ENCODE assay signal across 22 cellular contexts in genomic region chr18:8003878-8004675, GRCh38.
A peak's percentile ranks its signal among the peaks of the same experiment; 100 is the strongest.
DNase-seq lines count a peak whose midpoint lies in the region; ATAC-seq and TF ChIP-seq lines count a peak whose summit lies in the region.
"Had no signal": no experiment of that assay in that cellular context is flagged by ENCODE, and none has a peak within 500 bp of the region (broad histone marks: within the 10 kb centered on the region; RNA-seq: fewer than 3 reads in every experiment).

No MANE protein-coding gene starts in this region.

- peaks cover 14% of the 10 kb centered on the region for H3K4me1 ChIP-seq in ACC112 (ENCODE audit: control insufficient read depth, insufficient read depth, low read length, unreplicated experiment)
- H3K4me1 ChIP-seq: colonic mucosa, HAP-1 had no signal

- no peaks in the 10 kb centered on the region for H3K27me3 ChIP-seq in ACC112 (ENCODE audit: insufficient read depth, low read length)
- H3K27me3 ChIP-seq: colonic mucosa, sigmoid colon had no signal

- no peaks in the 10 kb centered on the region for H3K27me3 Mint-ChIP-seq in nephron (ENCODE audit: low read depth)
- H3K27me3 Mint-ChIP-seq: activated T-cell treated with anti-CD3 and anti-CD28 coated beads, Interleukin-2, amount 50 U/mL, for 24 hours; memory B cell had no signal

- peak overlapping the region in 2 of 3 experiments; percentile 83 to 85 for H3K27ac Mint-ChIP-seq in nephron
- H3K27ac Mint-ChIP-seq: activated naive CD4-positive, alpha-beta T cell treated with anti-CD3 and anti-CD28 coated beads, Interleukin-2, amount 50 U/mL, for 72 hours; activated T-cell treated with anti-CD3 and anti-CD28 coated beads, Interleukin-2, amount 50 U/mL, for 24 hours; memory B cell; nephron progenitor cell had no signal

- H3K36me3 Mint-ChIP-seq in nephron (ENCODE audit: low read depth): no peaks in the 10 kb centered on the region
- H3K36me3 Mint-ChIP-seq: activated naive CD4-positive, alpha-beta T cell treated with anti-CD3 and anti-CD28 coated beads, Interleukin-2, amount 50 U/mL, for 72 hours; memory B cell had no signal

- H3K79me2 ChIP-seq in ACC112 (ENCODE audit: control insufficient read depth, insufficient read depth, low read length, unreplicated experiment): no peaks in the 10 kb centered on the region

- peak overlapping the region; percentile 35; the same call in 1 of the 2 replicates for H3K4me3 ChIP-seq in ACC112 (ENCODE audit: low read depth, low read length)
- H3K4me3 ChIP-seq in astrocyte of the cerebellum (ENCODE audit: low read depth, low read length): no peak overlapping the region
- H3K4me3 ChIP-seq in fibroblast of pulmonary artery (replicated peaks; ENCODE audit: low read depth, low read length): peak overlapping the region; percentile 2
- H3K4me3 ChIP-seq: colonic mucosa, HAP-1, sigmoid colon had no signal

- ATAC-seq in HG03432 (IDR thresholded peaks at IDR 0.05; ENCODE audit: unreplicated experiment) (no peak), HG03354 (IDR thresholded peaks at IDR 0.05; ENCODE audit: poor library complexity, severe bottlenecking, unreplicated experiment) (no peak), GM18498 (IDR thresholded peaks at IDR 0.05; ENCODE audit: unreplicated experiment) (no peak), GM18505 (IDR thresholded peaks at IDR 0.05; ENCODE audit: unreplicated experiment) (no peak)
- ATAC-seq: activated naive CD4-positive, alpha-beta T cell treated with anti-CD3 and anti-CD28 coated beads, Interleukin-2, amount 50 U/mL, for 72 hours; esophagus mucosa had no signal

- TF ChIP-seq POLR2A in GM18505 (IDR thresholded peaks at IDR 0.05; ENCODE audit: borderline replicate concordance, extremely low read depth, insufficient read depth, insufficient read length): no peak

- H2AFZ ChIP-seq in ACC112 (ENCODE audit: low read length, unreplicated experiment): no peak overlapping the region

- no peak for TF ChIP-seq CTCF in astrocyte of the cerebellum (IDR thresholded peaks at IDR 0.05; ENCODE audit: low read depth, low read length, missing control alignments)
- TF ChIP-seq CTCF in fibroblast of pulmonary artery (IDR thresholded peaks at IDR 0.05; ENCODE audit: low read length, missing control alignments): no peak
- no peak for TF ChIP-seq CTCF in nephron (IDR thresholded peaks at IDR 0.05; ENCODE audit: unreplicated experiment in 3 of 3)

- H3K9me3 Mint-ChIP-seq in nephron: no peaks in the 10 kb centered on the region
- H3K9me3 Mint-ChIP-seq: activated T-cell treated with anti-CD3 and anti-CD28 coated beads, Interleukin-2, amount 50 U/mL, for 24 hours; memory B cell; nephron progenitor cell had no signal

- peaks cover 33% of the 10 kb centered on the region for H3K4me1 Mint-ChIP-seq in nephron
- H3K4me1 Mint-ChIP-seq: memory B cell had no signal

- DNase-seq in astrocyte of the cerebellum (ENCODE audit: low read depth) (peak; percentile 48), fibroblast of pulmonary artery (ENCODE audit: low read depth) (peak; percentile 81)
- DNase-seq: activated CD4-positive, alpha-beta T cell treated with anti-CD3 and anti-CD28 coated beads, Interleukin-2, amount 50 U/mL, for 1 hour; activated T-cell treated with anti-CD3 and anti-CD28 coated beads, Interleukin-2, amount 50 U/mL, for 24 hours; colonic mucosa; NCI-H2081; NCI-H524 treated with DMSO at 0.1 percent for 48 hours; nephron progenitor cell; sigmoid colon; stimulated activated CD4-positive, alpha-beta T cell treated with anti-CD3 and anti-CD28 coated beads, Interleukin-2, amount 100 ng/mL, for 48 hours; stimulated activated CD8-positive, alpha-beta memory T cell treated with anti-CD3 and anti-CD28 coated beads, Interleukin-4, amount 100 ng/mL, for 48 hours; T1000 had no signal

- H3K36me3 ChIP-seq in ACC112 (ENCODE audit: insufficient read depth, low read length): no peaks in the 10 kb centered on the region
- H3K36me3 ChIP-seq: colonic mucosa, HAP-1, sigmoid colon had no signal

- in situ Hi-C loops in astrocyte of the cerebellum (cut with HindIII; ENCODE audit: low sequenced_read_pairs): no loop called here

- peak overlapping the region; percentile 43 for H3K27ac ChIP-seq in ACC112 (ENCODE audit: low read depth, low read length)
- H3K27ac ChIP-seq: colonic mucosa, sigmoid colon had no signal

- H3K4me3 Mint-ChIP-seq in nephron: peak overlapping the region in 1 of 3 experiments; percentile 6
- H3K4me3 Mint-ChIP-seq: activated T-cell treated with anti-CD3 and anti-CD28 coated beads, Interleukin-2, amount 50 U/mL, for 24 hours; memory B cell; nephron progenitor cell had no signal
